ENCODE assay signal across 1 cellular context in the genomic region with DNA sequence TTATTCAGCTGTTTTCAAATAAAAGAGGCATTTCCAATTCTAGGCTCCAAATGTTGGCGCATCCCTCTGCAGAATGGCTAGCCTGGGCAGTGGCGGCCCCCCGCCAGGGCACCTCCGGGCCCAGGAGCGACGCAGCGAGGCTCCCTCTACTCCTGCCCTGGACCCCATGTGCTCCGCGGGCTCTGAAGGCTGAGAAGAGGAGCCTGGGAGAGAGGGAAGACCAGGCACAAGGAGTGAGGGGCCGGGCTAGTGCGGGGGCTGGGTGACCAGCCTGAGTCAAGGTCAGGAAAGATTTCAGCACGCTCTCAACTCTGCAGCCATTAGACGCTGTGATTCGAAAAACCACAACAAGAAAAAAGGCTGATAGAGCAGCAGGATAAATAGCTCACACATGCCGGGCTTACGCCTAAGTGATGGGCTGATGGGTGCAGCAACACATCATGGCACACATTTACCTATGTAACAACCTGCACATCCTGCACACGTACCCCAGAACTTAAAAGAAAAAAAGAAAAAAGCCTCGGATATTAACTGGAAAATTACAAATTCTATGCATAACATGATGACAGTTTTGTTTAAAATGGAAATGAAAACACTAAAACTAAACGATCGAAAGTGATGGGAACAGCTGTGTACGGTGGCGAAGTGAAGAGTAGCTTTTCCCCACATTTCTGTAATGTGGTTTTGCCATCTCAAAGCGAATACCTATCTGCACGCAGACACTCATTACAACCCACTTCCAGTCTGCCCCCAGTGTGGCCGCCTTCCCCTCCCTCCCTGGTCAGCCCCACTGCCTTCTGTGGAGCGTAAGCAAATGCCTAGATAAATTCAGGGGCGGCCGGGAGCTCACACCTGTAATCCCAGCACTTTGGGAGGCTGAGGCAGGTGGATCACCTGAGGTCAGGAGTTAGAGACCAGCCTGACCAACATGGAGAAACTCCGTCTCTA.
A peak's percentile ranks its signal among the peaks of the same experiment; 100 is the strongest.
TF ChIP-seq lines count a peak whose summit lies in the region.

No MANE protein-coding gene starts in this region.

TF ChIP-seq in HepG2, 621 proteins besides CTCF, POLR2A, EP300 and RAD21:
- TF ChIP-seq PRDM15 (CRISPR knock-in tag; IDR thresholded peaks at IDR 0.05) (0 out of 2 replicates have a peak, but pooled peaks have one; percentile 62), JUN (CRISPR knock-in tag; IDR thresholded peaks at IDR 0.05) (no peak)
